1 cellular context compared by ENCODE assay signal in the genomic region with DNA sequence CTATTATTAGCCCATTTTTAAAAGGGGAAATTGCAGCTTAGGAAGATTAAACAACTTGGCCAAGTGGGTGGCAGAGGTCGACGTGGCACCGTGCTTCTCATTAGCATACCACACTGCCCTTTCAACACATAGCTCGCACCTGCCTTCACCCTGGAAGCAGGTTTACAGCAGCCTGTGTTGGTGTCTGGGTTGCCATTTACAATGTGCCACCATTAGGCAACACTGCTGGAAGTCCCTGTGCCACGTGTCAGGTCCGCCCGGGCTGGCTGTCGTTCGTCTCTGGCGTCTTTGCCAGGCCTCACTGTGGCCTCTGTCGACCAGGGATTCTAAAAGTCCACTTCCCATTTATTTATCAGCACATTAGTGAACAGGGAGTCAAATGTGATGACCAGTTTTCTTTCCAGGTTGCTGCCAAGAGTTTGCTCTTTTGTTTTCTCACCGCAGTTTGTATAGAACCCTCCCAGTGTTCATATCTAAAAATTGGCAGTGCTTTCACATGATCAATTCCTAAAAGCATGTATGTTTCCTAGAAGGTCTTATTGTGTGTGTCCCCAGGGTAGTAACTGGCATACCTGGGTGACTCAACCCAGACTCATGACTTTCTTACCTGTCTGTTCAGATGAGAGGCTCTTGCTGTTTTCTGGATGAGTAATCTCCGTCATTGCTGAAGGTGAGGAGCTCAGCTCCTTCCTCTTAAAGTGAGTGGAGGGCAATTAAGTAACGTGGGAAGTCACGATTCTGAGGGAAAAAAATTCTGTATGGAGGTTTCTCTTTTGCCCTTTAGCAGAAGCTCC.
TF ChIP-seq lines count a peak whose summit lies in the region.

No MANE protein-coding gene starts in this region.

TF ChIP-seq in GM23338, 12 proteins besides CTCF, POLR2A, EP300 and RAD21:
- TF ChIP-seq POLR2AphosphoS5 (IDR thresholded peaks at IDR 0.05; ENCODE audit: low read depth): no peak
- TF ChIP-seq, protein P1, sequence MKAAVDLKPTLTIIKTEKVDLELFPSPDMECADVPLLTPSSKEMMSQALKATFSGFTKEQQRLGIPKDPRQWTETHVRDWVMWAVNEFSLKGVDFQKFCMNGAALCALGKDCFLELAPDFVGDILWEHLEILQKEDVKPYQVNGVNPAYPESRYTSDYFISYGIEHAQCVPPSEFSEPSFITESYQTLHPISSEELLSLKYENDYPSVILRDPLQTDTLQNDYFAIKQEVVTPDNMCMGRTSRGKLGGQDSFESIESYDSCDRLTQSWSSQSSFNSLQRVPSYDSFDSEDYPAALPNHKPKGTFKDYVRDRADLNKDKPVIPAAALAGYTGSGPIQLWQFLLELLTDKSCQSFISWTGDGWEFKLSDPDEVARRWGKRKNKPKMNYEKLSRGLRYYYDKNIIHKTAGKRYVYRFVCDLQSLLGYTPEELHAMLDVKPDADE (IDR thresholded peaks at IDR 0.05): no peak
- TF ChIP-seq EZH2phosphoT487 (IDR thresholded peaks at IDR 0.05; ENCODE audit: unreplicated experiment): no peak
- TF ChIP-seq, protein P2, sequence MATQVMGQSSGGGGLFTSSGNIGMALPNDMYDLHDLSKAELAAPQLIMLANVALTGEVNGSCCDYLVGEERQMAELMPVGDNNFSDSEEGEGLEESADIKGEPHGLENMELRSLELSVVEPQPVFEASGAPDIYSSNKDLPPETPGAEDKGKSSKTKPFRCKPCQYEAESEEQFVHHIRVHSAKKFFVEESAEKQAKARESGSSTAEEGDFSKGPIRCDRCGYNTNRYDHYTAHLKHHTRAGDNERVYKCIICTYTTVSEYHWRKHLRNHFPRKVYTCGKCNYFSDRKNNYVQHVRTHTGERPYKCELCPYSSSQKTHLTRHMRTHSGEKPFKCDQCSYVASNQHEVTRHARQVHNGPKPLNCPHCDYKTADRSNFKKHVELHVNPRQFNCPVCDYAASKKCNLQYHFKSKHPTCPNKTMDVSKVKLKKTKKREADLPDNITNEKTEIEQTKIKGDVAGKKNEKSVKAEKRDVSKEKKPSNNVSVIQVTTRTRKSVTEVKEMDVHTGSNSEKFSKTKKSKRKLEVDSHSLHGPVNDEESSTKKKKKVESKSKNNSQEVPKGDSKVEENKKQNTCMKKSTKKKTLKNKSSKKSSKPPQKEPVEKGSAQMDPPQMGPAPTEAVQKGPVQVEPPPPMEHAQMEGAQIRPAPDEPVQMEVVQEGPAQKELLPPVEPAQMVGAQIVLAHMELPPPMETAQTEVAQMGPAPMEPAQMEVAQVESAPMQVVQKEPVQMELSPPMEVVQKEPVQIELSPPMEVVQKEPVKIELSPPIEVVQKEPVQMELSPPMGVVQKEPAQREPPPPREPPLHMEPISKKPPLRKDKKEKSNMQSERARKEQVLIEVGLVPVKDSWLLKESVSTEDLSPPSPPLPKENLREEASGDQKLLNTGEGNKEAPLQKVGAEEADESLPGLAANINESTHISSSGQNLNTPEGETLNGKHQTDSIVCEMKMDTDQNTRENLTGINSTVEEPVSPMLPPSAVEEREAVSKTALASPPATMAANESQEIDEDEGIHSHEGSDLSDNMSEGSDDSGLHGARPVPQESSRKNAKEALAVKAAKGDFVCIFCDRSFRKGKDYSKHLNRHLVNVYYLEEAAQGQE (IDR thresholded peaks at IDR 0.05; ENCODE audit: unreplicated experiment): no peak
- TF ChIP-seq JUNB (IDR thresholded peaks at IDR 0.05; ENCODE audit: unreplicated experiment): no peak
- TF ChIP-seq STAT1 (IDR thresholded peaks at IDR 0.05; ENCODE audit: unreplicated experiment): no peak
- no peak for TF ChIP-seq ZNF331 (CRISPR knock-in tag; IDR thresholded peaks at IDR 0.05; ENCODE audit: low read depth)
